Comparison of ENCODE assay signal across 23 cellular contexts in genomic region chr6:131381694-131382093, GRCh38.
DNase-seq lines count a peak whose midpoint lies in the region; ATAC-seq and TF ChIP-seq lines count a peak whose summit lies in the region.
"Had no signal": no experiment of that assay in that cellular context is flagged by ENCODE, and none has a peak within 500 bp of the region (broad histone marks: within the 10 kb centered on the region; RNA-seq: fewer than 3 reads in every experiment).

No MANE protein-coding gene starts in this region.

- DNase-seq in GM23248, result peak; percentile 37
- peak; percentile 7 for DNase-seq in amniotic epithelial cell (ENCODE audit: low read depth)
- DNase-seq in fibroblast of villous mesenchyme (ENCODE audit: low read depth), result peak; percentile 3
- no peak for DNase-seq in NCI-H2196 treated with DMSO at 0.1 percent for 48 hours (lab: John Stamatoyannopoulos, UW; ENCODE audit: unreplicated experiment)
- DNase-seq: activated CD4-positive, alpha-beta T cell treated with anti-CD3 and anti-CD28 coated beads for 48 hours; AML-193; DMS79 treated with DMSO at 0.1 percent for 48 hours; endodermal cell; midbrain; NCI-H1048; NCI-H2029 treated with DMSO at 0.1 percent for 48 hours; NCI-H345; PC-3; SHP77 treated with DMSO at 0.1 percent for 48 hours; stimulated activated CD4-positive, alpha-beta T cell treated with anti-CD3 and anti-CD28 coated beads, Interleukin-2, amount 100 ng/mL, for 24 hours; T-cell; testis had no signal

- no peak for ATAC-seq in GM18511 (IDR thresholded peaks at IDR 0.05; ENCODE audit: unreplicated experiment)
- ATAC-seq in GM18861 (IDR thresholded peaks at IDR 0.05; ENCODE audit: unreplicated experiment), result no peak
- ATAC-seq: activated T-helper 17 cell treated with anti-CD3 and anti-CD28 coated beads, Interleukin-2, amount 50 U/mL, for 72 hours; PC-3; stimulated activated effector memory CD8-positive, alpha-beta T cell treated with anti-CD3 and anti-CD28 coated beads, Interleukin-12 subunit alpha, Interleukin-12 subunit beta, amount 100 ng/mL, for 72 hours; T-cell had no signal

- no peak overlapping the region for H3K9ac ChIP-seq in GM23248

- H3K4me2 ChIP-seq in GM23248 (ENCODE audit: unreplicated experiment), result no peak overlapping the region

- no peaks in the 10 kb centered on the region for H3K36me3 ChIP-seq in GM23248 (ENCODE audit: low read depth)

- no peaks in the 10 kb centered on the region for H4K20me1 ChIP-seq in GM23248 (ENCODE audit: insufficient read depth)

- H3K4me3 ChIP-seq in GM23248 (no peak overlapping the region), fibroblast of villous mesenchyme (ENCODE audit: low read depth, low read length) (no peak overlapping the region)
- H3K4me3 ChIP-seq: coronary artery, testis had no signal

- 0 out of 2 replicates have a peak overlapping the region, but pooled peaks have one; percentile 10 for H2AFZ ChIP-seq in GM23248

- in situ Hi-C loops in GM23248 (cut with MboI), result no loop called here

- no peaks in the 10 kb centered on the region for H3K9me2 ChIP-seq in GM23248 (ENCODE audit: insufficient read depth)

- H3K4me1 ChIP-seq in GM23248 (ENCODE audit: insufficient read depth), result peaks cover 25% of the 10 kb centered on the region
- H3K4me1 ChIP-seq: testis had no signal

- no peaks in the 10 kb centered on the region for H3K9me3 ChIP-seq in GM23248 (ENCODE audit: low read depth)
- H3K9me3 ChIP-seq: testis had no signal

- no peaks in the 10 kb centered on the region for H3K79me2 ChIP-seq in GM23248 (ENCODE audit: insufficient read depth)

- peaks cover 19% of the 10 kb centered on the region for H3F3A ChIP-seq in GM23248 (ENCODE audit: insufficient read depth)

- 29% methylated on average over 7 of the region's 7 CpGs for WGBS in GM23248 (ENCODE audit: low coverage in 1 of 2, low lambda C conversion rate in 2 of 2, missing lambda C conversion rate in 2 of 2), 2 experiments

- no peak overlapping the region for H3K27ac ChIP-seq in GM23248
- H3K27ac ChIP-seq in temporal lobe (ENCODE audit: low read depth, low read length), result peak overlapping the region; percentile 50
- H3K27ac ChIP-seq: coronary artery, testis had no signal

- no peaks in the 10 kb centered on the region for H3K27me3 ChIP-seq in GM23248 (replicated peaks; ENCODE audit: insufficient read depth)
- H3K27me3 ChIP-seq: testis had no signal

- no peak for TF ChIP-seq CTCF in fibroblast of villous mesenchyme (IDR thresholded peaks at IDR 0.05; ENCODE audit: insufficient read depth, low read depth, low read length)
